In genomic region chr9:106920091-106920490, GRCh38 we compare ENCODE assay signal across 19 cellular contexts. TPM values are rescaled to one million over a fixed set of nuclear protein-coding genes. Genes with fewer than 3 reads are reported as not detected.
DNase-seq lines count a peak whose midpoint lies in the region; ATAC-seq and TF ChIP-seq lines count a peak whose summit lies in the region.
"Had no signal": no experiment of that assay in that cellular context is flagged by ENCODE, and none has a peak within 500 bp of the region (broad histone marks: within the 10 kb centered on the region; RNA-seq: fewer than 3 reads in every experiment).

No MANE protein-coding gene starts in this region.

- H3K4me1 ChIP-seq in cardiac muscle cell (ENCODE audit: low read depth) (peaks cover 52% of the 10 kb centered on the region), transverse colon (peaks cover 21 to 69% (median 39%) of the 10 kb centered on the region in 4 donors), ovary (ENCODE audit: insufficient read depth) (peaks cover 19% of the 10 kb centered on the region)

- peaks cover 10% of the 10 kb centered on the region for H3K9me3 Mint-ChIP-seq in neural crest cell
- H3K9me3 Mint-ChIP-seq: activated naive CD8-positive, alpha-beta T cell treated with anti-CD3 and anti-CD28 coated beads for 36 hours; CD8-positive, alpha-beta T cell; IgD-negative memory B cell had no signal

- peaks cover 69% of the 10 kb centered on the region for H3K4me1 Mint-ChIP-seq in neural crest cell
- H3K4me1 Mint-ChIP-seq: IgD-negative memory B cell; stimulated activated memory B cell treated with anti-CD40 and anti-IgM and Interleukin-4, amounts not matched to agents 10 μg/mL and 1 μg/mL and 100 μg/mL, for 72 hours had no signal

- H3K36me3 ChIP-seq in cardiac muscle cell = peaks cover 13% of the 10 kb centered on the region
- H3K36me3 ChIP-seq in transverse colon = peaks cover 0 to 12% (median 6%) of the 10 kb centered on the region in 4 donors
- no peaks in the 10 kb centered on the region for H3K36me3 ChIP-seq in ovary

- no peaks in the 10 kb centered on the region for H3K27me3 Mint-ChIP-seq in neural crest cell (ENCODE audit: low read depth)
- H3K27me3 Mint-ChIP-seq: activated naive CD8-positive, alpha-beta T cell treated with anti-CD3 and anti-CD28 coated beads for 36 hours; natural killer cell treated with Interleukin-12 subunit alpha and Interleukin-12 subunit beta and Interleukin-15 and Interleukin-18, amount 100 ng/mL, for 72 hours; stimulated activated memory B cell treated with anti-CD40 and anti-IgM and Interleukin-4, amounts not matched to agents 10 μg/mL and 1 μg/mL and 100 μg/mL, for 72 hours had no signal

- H3K27ac ChIP-seq in cardiac muscle cell (peak overlapping the region; percentile 99), epithelial cell of prostate (peak overlapping the region; percentile 50), transverse colon (peak overlapping the region; percentile 84 to 86 (median 86)), ovary (peak overlapping the region in 1 of 2 donors; percentile 92)

- intact Hi-C loops in left cardiac atrium (cut with DNase I) = loop anchor here (5.0 to 10.0 kb wide), 2 partner anchors 38 to 55 kb away; partner anchors contain the start of gene ZNF462 (in 1 of the 2)
- intact Hi-C loops in transverse colon (cut with DNase I; ENCODE audit: low total_unique reads) = no loop called here
- intact Hi-C loops in ovary (cut with DNase I) = loop anchor here in 3 of 4 donors (5.0 to 10.0 kb wide), 2 partner anchors 55 to 58 kb away; partner anchors contain the start of gene ZNF462 (in 3 of the 3)

- peaks cover 65% of the 10 kb centered on the region for H3K36me3 Mint-ChIP-seq in neural crest cell (ENCODE audit: low read depth)
- H3K36me3 Mint-ChIP-seq: activated naive CD8-positive, alpha-beta T cell treated with anti-CD3 and anti-CD28 coated beads for 36 hours; CD8-positive, alpha-beta T cell; IgD-negative memory B cell; natural killer cell treated with Interleukin-12 subunit alpha and Interleukin-12 subunit beta and Interleukin-15 and Interleukin-18, amount 100 ng/mL, for 72 hours; stimulated activated memory B cell treated with anti-CD40 and anti-IgM and Interleukin-4, amounts not matched to agents 10 μg/mL and 1 μg/mL and 100 μg/mL, for 72 hours had no signal

- no peak overlapping the region for H3K4me3 ChIP-seq in cardiac muscle cell
- no peak overlapping the region for H3K4me3 ChIP-seq in transverse colon
- no peak overlapping the region for H3K4me3 ChIP-seq in ovary

- in situ Hi-C loops in transverse colon (cut with MboI; ENCODE audit: low pct_ligation_motif_present in 1 of 4, low pct_unique_long_range_greater_than_20kb in 1 of 4, low sequenced_read_pairs in 3 of 4) = no loop called here

- ATAC-seq in left cardiac atrium = no peak
- ATAC-seq: CD8-positive, alpha-beta T cell; natural killer cell treated with Interleukin-12 subunit alpha and Interleukin-12 subunit beta and Interleukin-15 and Interleukin-18, amount 100 ng/mL, for 72 hours; stimulated activated memory B cell treated with anti-CD40 and anti-IgM and Interleukin-4, amounts not matched to agents 10 μg/mL and 1 μg/mL and 100 μg/mL, for 72 hours had no signal

- H3K27me3 ChIP-seq in cardiac muscle cell (no peaks in the 10 kb centered on the region), transverse colon (no peaks in the 10 kb centered on the region), ovary (no peaks in the 10 kb centered on the region)

- TF ChIP-seq CTCF in cardiac muscle cell (IDR thresholded peaks at IDR 0.05; ENCODE audit: low read depth, low read length) (no peak), neural crest cell (conservative IDR thresholded peaks at IDR 0.05) (no peak), transverse colon (IDR thresholded peaks at IDR 0.05) (no peak), ovary (IDR thresholded peaks at IDR 0.05) (no peak)

- no peak for DNase-seq in cardiac muscle cell (ENCODE audit: low read depth in 1 of 2, low spot score in 1 of 2)
- DNase-seq in left cardiac atrium = no peak
- no peak for DNase-seq in epithelial cell of prostate (ENCODE audit: low read depth, low spot score)
- DNase-seq in neural crest cell (ENCODE audit: low read depth, low spot score) = no peak
- no peak for DNase-seq in transverse colon
- DNase-seq in ovary = no peak
- DNase-seq in T-helper 1 cell = no peak
- no peak for DNase-seq in SW 1271 (lab: John Stamatoyannopoulos, UW)
- DNase-seq: activated CD4-positive, alpha-beta T cell treated with anti-CD3 and anti-CD28 coated beads for 48 hours; activated naive CD8-positive, alpha-beta T cell treated with anti-CD3 and anti-CD28 coated beads for 36 hours; activated T-cell treated with anti-CD3 and anti-CD28 coated beads, Interleukin-2, amount 50 U/mL, for 1 hour; CD8-positive, alpha-beta T cell; EL; erythroblast; NCI-H2107; RPMI8226 had no signal

- peak overlapping the region; percentile 16 for H3K27ac Mint-ChIP-seq in neural crest cell (ENCODE audit: unreplicated experiment)
- H3K27ac Mint-ChIP-seq: activated naive CD8-positive, alpha-beta T cell treated with anti-CD3 and anti-CD28 coated beads for 36 hours; CD8-positive, alpha-beta T cell; IgD-negative memory B cell; natural killer cell treated with Interleukin-12 subunit alpha and Interleukin-12 subunit beta and Interleukin-15 and Interleukin-18, amount 100 ng/mL, for 72 hours; stimulated activated memory B cell treated with anti-CD40 and anti-IgM and Interleukin-4, amounts not matched to agents 10 μg/mL and 1 μg/mL and 100 μg/mL, for 72 hours had no signal

- H3K4me3 Mint-ChIP-seq in neural crest cell = peak overlapping the region; percentile 7
- H3K4me3 Mint-ChIP-seq: activated naive CD8-positive, alpha-beta T cell treated with anti-CD3 and anti-CD28 coated beads for 36 hours; CD8-positive, alpha-beta T cell; IgD-negative memory B cell; natural killer cell treated with Interleukin-12 subunit alpha and Interleukin-12 subunit beta and Interleukin-15 and Interleukin-18, amount 100 ng/mL, for 72 hours; stimulated activated memory B cell treated with anti-CD40 and anti-IgM and Interleukin-4, amounts not matched to agents 10 μg/mL and 1 μg/mL and 100 μg/mL, for 72 hours had no signal

- TF ChIP-seq EP300 in transverse colon (IDR thresholded peaks at IDR 0.05; ENCODE audit: low read depth) = no peak
- TF ChIP-seq EP300 in ovary (IDR thresholded peaks at IDR 0.05) = no peak

- WGBS in transverse colon (ENCODE audit: low coverage in 1 of 2), 2 donors = 73 to 84% methylated on average over 4 of the region's 4 CpGs
- 94% methylated on average over 4 of the region's 4 CpGs for WGBS in ovary, 3 donors

- H3K9me3 ChIP-seq in cardiac muscle cell (ENCODE audit: low read depth) (no peaks in the 10 kb centered on the region), transverse colon (no peaks in the 10 kb centered on the region), ovary (no peaks in the 10 kb centered on the region)

- TF ChIP-seq POLR2A in transverse colon (IDR thresholded peaks at IDR 0.05) (no peak), ovary (IDR thresholded peaks at IDR 0.05) (no peak)

RNA-seq across cellular contexts. Expression of gene ZNF462, which starts 57.1 kb away (rescaled TPM):
- 28.9 and 36.8 TPM in 2 replicates for total RNA-seq in cardiac muscle cell
- 11.4 and 12.7 TPM in 2 replicates for polyA plus RNA-seq in cardiac muscle cell
- total RNA-seq in left cardiac atrium = 10 to 100 TPM; 18.6 to 29.3 TPM
- 195 and 199 TPM in 2 replicates for total RNA-seq in neural crest cell
- total RNA-seq in transverse colon = 10 to 100 TPM; 17.5 to 28.7 (median 22.9) TPM
- total RNA-seq in ovary = 10 to 100 TPM; 22.1 to 87.6 (median 54.4) TPM
- polyA plus RNA-seq in ovary = 1 to 10 TPM; 5.8 to 7.4 TPM
- total RNA-seq: CD8-positive, alpha-beta T cell had no signal
- polyA plus RNA-seq: IgD-negative memory B cell had no signal
